In the genomic region with DNA sequence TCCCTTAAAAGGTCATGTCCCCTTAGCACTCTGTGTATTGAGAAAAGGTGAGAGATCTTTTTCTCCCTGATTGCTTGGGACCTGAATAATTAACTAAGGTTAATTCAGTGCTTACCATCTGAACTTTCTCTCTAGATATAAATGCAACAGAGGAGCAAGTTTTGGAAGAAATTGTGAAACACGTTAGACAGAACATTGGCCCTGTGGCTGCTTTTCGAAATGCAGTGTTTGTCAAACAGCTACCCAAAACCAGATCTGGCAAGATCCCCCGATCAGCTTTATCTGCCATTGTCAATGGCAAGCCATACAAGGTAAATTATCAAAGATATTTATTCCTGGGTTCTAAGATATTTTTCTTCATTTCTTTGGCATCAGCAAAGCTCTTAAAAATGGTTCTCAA, we compare ENCODE assay signal across 2 cellular contexts.
A peak's percentile ranks its signal among the peaks of the same experiment; 100 is the strongest.
TF ChIP-seq lines count a peak whose summit lies in the region.

No MANE protein-coding gene starts in this region.

TF ChIP-seq in liver, 16 proteins besides CTCF, POLR2A, EP300 and RAD21:
- peak; percentile 68 to 80 for TF ChIP-seq RXRA (IDR thresholded peaks at IDR 0.05)
- no peak for TF ChIP-seq NR2F2 (IDR thresholded peaks at IDR 0.05)
- TF ChIP-seq, protein P1, sequence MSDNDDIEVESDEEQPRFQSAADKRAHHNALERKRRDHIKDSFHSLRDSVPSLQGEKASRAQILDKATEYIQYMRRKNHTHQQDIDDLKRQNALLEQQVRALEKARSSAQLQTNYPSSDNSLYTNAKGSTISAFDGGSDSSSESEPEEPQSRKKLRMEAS (IDR thresholded peaks at IDR 0.05), result peak; percentile 47
- TF ChIP-seq, protein P2, sequence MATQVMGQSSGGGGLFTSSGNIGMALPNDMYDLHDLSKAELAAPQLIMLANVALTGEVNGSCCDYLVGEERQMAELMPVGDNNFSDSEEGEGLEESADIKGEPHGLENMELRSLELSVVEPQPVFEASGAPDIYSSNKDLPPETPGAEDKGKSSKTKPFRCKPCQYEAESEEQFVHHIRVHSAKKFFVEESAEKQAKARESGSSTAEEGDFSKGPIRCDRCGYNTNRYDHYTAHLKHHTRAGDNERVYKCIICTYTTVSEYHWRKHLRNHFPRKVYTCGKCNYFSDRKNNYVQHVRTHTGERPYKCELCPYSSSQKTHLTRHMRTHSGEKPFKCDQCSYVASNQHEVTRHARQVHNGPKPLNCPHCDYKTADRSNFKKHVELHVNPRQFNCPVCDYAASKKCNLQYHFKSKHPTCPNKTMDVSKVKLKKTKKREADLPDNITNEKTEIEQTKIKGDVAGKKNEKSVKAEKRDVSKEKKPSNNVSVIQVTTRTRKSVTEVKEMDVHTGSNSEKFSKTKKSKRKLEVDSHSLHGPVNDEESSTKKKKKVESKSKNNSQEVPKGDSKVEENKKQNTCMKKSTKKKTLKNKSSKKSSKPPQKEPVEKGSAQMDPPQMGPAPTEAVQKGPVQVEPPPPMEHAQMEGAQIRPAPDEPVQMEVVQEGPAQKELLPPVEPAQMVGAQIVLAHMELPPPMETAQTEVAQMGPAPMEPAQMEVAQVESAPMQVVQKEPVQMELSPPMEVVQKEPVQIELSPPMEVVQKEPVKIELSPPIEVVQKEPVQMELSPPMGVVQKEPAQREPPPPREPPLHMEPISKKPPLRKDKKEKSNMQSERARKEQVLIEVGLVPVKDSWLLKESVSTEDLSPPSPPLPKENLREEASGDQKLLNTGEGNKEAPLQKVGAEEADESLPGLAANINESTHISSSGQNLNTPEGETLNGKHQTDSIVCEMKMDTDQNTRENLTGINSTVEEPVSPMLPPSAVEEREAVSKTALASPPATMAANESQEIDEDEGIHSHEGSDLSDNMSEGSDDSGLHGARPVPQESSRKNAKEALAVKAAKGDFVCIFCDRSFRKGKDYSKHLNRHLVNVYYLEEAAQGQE (IDR thresholded peaks at IDR 0.05), result no peak
- TF ChIP-seq GABPA (IDR thresholded peaks at IDR 0.05 in 1 of 2, conservative IDR thresholded peaks at IDR 0.05 in 1 of 2), result peak in 1 of 2 donors; percentile 13
- peak in 1 of 2 donors; percentile 31 for TF ChIP-seq JUND (IDR thresholded peaks at IDR 0.05)
- no peak for TF ChIP-seq HNF4G (IDR thresholded peaks at IDR 0.05)
- TF ChIP-seq, protein P3, sequence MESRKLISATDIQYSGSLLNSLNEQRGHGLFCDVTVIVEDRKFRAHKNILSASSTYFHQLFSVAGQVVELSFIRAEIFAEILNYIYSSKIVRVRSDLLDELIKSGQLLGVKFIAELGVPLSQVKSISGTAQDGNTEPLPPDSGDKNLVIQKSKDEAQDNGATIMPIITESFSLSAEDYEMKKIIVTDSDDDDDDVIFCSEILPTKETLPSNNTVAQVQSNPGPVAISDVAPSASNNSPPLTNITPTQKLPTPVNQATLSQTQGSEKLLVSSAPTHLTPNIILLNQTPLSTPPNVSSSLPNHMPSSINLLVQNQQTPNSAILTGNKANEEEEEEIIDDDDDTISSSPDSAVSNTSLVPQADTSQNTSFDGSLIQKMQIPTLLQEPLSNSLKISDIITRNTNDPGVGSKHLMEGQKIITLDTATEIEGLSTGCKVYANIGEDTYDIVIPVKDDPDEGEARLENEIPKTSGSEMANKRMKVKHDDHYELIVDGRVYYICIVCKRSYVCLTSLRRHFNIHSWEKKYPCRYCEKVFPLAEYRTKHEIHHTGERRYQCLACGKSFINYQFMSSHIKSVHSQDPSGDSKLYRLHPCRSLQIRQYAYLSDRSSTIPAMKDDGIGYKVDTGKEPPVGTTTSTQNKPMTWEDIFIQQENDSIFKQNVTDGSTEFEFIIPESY (IDR thresholded peaks at IDR 0.05), result peak; percentile 77
- no peak for TF ChIP-seq TAF1 (conservative IDR thresholded peaks at IDR 0.05)
- peak; percentile 50 to 70 for TF ChIP-seq HNF4A (conservative IDR thresholded peaks at IDR 0.05)
- peak; percentile 88 for TF ChIP-seq YY1 (IDR thresholded peaks at IDR 0.05)
- peak; percentile 44 for TF ChIP-seq SP1 (IDR thresholded peaks at IDR 0.05)
- peak; percentile 14 for TF ChIP-seq FOXA1 (IDR thresholded peaks at IDR 0.05)
- TF ChIP-seq EGR1 (IDR thresholded peaks at IDR 0.05; ENCODE audit: low read depth in 2 of 2), result peak in 1 of 2 donors; percentile 42
- TF ChIP-seq FOXA2 (IDR thresholded peaks at IDR 0.05), result peak; percentile 35

TF ChIP-seq in HepG2, 621 proteins besides CTCF, POLR2A, EP300 and RAD21:
- TF ChIP-seq ATRX (CRISPR knock-in tag; IDR thresholded peaks at IDR 0.05; ENCODE audit: borderline replicate concordance), result no peak
